Comparison of ENCODE assay signal across 1 cellular context in the genomic region with DNA sequence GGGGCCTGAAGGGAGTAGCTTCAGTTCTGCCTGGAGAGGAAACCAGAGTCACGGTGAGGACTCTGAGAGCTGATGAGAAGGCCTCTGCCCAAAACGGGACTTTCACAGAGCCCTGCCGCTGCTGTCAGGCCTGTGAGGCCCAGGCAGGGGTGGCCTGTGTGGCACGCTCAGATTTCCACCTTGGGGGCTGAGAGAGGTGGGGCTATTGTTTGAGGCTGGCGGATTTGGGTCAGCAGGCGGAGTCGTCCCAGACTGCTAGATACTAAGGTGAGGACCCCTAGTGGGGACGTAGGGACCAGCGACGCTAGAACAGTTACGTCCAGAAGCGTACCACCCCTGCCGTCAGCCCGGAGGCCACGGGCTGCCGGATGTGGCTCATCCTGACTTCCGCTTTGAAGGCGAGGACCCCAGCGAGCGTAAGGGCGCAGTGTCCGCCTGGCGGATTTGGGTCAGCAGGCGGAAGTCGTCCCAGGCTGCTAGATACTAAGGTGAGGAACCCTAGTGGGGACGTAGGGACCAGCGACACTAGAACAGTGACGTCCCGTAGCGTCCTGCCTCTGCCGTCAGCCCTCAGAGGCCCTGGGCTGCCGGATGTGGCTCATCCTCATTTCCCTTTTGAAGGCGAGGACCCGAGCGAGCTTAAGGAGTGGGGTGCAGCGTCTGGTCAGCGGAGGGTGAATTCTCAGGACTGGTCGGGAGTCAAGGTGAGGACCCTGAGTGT.
TF ChIP-seq lines count a peak whose summit lies in the region.

A gene with protein sequence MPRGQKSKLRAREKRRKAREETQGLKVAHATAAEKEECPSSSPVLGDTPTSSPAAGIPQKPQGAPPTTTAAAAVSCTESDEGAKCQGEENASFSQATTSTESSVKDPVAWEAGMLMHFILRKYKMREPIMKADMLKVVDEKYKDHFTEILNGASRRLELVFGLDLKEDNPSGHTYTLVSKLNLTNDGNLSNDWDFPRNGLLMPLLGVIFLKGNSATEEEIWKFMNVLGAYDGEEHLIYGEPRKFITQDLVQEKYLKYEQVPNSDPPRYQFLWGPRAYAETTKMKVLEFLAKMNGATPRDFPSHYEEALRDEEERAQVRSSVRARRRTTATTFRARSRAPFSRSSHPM (plus strand): TSS at position 378 of the 721 bp plus-strand sequence. CDS start 3,348 bp downstream, outside the sequence.

TF ChIP-seq in SK-N-SH, 30 proteins besides CTCF, POLR2A, EP300 and RAD21 (continued from another document):
- TF ChIP-seq, protein P1, sequence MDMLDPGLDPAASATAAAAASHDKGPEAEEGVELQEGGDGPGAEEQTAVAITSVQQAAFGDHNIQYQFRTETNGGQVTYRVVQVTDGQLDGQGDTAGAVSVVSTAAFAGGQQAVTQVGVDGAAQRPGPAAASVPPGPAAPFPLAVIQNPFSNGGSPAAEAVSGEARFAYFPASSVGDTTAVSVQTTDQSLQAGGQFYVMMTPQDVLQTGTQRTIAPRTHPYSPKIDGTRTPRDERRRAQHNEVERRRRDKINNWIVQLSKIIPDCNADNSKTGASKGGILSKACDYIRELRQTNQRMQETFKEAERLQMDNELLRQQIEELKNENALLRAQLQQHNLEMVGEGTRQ (IDR thresholded peaks at IDR 0.05; ENCODE audit: borderline replicate concordance, low read depth, low read length): no peak
- TF ChIP-seq MEF2A (IDR thresholded peaks at IDR 0.05; ENCODE audit: borderline replicate concordance, low read depth): no peak
- no peak for TF ChIP-seq POLR2AphosphoS5 (IDR thresholded peaks at IDR 0.05; ENCODE audit: low read depth, low read length)
- no peak for TF ChIP-seq NRF1 (IDR thresholded peaks at IDR 0.05; ENCODE audit: low read depth, low read length)
